ENCODE assay signal across 1 cellular context in the genomic region with DNA sequence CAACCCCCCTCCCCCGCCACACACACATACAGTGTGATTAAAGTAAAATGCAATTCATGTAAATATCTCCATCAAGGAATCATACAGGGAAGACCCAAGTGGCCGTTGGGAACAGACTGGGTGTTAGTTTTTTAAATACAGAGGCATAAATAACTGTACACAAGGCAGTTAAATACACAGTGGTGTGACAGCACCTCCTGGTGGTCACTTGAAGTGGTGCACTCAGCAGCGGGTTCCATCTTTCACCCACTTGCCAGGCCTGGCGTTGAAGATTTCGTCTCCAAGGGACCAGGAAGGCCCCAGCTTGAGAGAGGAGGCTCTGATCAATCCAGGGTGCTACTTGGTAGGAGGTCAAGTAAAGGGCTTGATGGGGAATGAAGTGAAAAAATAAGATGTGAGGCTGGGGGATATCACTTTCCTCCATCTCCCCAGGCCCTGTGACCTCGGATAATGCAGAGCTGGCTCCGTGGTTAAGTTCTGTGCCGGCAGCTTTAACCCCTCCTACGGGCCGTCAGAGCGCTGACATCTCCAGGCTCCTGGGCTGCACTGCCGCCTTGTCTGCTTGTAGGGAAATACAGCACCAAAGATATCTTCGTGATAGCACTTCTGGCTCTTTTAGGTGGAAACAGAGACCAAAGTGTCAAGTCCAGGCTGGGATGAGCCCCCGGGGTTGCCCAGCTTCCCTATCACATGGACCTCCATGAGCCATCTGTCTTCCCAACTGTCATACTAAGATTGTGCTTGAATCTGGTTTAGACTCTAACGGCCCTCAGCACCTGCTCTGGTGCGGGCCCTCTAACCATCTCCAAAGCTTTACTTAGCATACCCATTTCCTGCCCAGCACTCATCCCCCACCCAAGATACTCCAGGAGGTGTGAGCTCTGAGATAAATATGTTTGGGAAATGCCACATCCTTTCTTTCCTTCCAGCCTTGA.
A peak's percentile ranks its signal among the peaks of the same experiment; 100 is the strongest.
TF ChIP-seq lines count a peak whose summit lies in the region.

No MANE protein-coding gene starts in this region.

TF ChIP-seq in HepG2, 621 proteins besides CTCF, POLR2A, EP300 and RAD21:
- no peak for TF ChIP-seq HNRNPH1 (optimal IDR thresholded peaks at IDR 0.05; ENCODE audit: low read depth, low read length)
- no peak for TF ChIP-seq SAP130 (CRISPR knock-in tag; IDR thresholded peaks at IDR 0.05; ENCODE audit: low read depth)
- peak; percentile 78 for TF ChIP-seq STAG1 (CRISPR knock-in tag; IDR thresholded peaks at IDR 0.05)
- no peak for TF ChIP-seq PRMT3 (CRISPR knock-in tag; IDR thresholded peaks at IDR 0.05; ENCODE audit: borderline replicate concordance, low read depth)
- TF ChIP-seq MYC (CRISPR knock-in tag; IDR thresholded peaks at IDR 0.05; ENCODE audit: borderline replicate concordance), result no peak
- no peak for TF ChIP-seq FIP1L1 (IDR thresholded peaks at IDR 0.05; ENCODE audit: borderline replicate concordance, insufficient read depth, low read depth, low read length)
- TF ChIP-seq, protein P1, sequence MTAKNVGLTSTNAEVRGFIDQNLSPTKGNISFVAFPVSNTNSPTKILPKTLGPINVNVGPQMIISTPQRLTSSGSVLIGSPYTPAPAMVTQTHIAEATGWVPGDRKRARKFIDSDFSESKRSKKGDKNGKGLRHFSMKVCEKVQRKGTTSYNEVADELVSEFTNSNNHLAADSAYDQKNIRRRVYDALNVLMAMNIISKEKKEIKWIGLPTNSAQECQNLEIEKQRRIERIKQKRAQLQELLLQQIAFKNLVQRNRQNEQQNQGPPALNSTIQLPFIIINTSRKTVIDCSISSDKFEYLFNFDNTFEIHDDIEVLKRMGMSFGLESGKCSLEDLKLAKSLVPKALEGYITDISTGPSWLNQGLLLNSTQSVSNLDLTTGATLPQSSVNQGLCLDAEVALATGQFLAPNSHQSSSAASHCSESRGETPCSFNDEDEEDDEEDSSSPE (CRISPR knock-in tag; IDR thresholded peaks at IDR 0.05), result no peak
- TF ChIP-seq, protein P2, sequence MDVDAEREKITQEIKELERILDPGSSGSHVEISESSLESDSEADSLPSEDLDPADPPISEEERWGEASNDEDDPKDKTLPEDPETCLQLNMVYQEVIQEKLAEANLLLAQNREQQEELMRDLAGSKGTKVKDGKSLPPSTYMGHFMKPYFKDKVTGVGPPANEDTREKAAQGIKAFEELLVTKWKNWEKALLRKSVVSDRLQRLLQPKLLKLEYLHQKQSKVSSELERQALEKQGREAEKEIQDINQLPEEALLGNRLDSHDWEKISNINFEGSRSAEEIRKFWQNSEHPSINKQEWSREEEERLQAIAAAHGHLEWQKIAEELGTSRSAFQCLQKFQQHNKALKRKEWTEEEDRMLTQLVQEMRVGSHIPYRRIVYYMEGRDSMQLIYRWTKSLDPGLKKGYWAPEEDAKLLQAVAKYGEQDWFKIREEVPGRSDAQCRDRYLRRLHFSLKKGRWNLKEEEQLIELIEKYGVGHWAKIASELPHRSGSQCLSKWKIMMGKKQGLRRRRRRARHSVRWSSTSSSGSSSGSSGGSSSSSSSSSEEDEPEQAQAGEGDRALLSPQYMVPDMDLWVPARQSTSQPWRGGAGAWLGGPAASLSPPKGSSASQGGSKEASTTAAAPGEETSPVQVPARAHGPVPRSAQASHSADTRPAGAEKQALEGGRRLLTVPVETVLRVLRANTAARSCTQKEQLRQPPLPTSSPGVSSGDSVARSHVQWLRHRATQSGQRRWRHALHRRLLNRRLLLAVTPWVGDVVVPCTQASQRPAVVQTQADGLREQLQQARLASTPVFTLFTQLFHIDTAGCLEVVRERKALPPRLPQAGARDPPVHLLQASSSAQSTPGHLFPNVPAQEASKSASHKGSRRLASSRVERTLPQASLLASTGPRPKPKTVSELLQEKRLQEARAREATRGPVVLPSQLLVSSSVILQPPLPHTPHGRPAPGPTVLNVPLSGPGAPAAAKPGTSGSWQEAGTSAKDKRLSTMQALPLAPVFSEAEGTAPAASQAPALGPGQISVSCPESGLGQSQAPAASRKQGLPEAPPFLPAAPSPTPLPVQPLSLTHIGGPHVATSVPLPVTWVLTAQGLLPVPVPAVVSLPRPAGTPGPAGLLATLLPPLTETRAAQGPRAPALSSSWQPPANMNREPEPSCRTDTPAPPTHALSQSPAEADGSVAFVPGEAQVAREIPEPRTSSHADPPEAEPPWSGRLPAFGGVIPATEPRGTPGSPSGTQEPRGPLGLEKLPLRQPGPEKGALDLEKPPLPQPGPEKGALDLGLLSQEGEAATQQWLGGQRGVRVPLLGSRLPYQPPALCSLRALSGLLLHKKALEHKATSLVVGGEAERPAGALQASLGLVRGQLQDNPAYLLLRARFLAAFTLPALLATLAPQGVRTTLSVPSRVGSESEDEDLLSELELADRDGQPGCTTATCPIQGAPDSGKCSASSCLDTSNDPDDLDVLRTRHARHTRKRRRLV (CRISPR knock-in tag; IDR thresholded peaks at IDR 0.05), result no peak
- no peak for TF ChIP-seq ZMYM4 (CRISPR knock-in tag; IDR thresholded peaks at IDR 0.05)
- TF ChIP-seq GATAD2A (CRISPR knock-in tag; IDR thresholded peaks at IDR 0.05), result no peak
- TF ChIP-seq, protein P3, sequence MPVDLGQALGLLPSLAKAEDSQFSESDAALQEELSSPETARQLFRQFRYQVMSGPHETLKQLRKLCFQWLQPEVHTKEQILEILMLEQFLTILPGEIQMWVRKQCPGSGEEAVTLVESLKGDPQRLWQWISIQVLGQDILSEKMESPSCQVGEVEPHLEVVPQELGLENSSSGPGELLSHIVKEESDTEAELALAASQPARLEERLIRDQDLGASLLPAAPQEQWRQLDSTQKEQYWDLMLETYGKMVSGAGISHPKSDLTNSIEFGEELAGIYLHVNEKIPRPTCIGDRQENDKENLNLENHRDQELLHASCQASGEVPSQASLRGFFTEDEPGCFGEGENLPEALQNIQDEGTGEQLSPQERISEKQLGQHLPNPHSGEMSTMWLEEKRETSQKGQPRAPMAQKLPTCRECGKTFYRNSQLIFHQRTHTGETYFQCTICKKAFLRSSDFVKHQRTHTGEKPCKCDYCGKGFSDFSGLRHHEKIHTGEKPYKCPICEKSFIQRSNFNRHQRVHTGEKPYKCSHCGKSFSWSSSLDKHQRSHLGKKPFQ (CRISPR knock-in tag; IDR thresholded peaks at IDR 0.05; ENCODE audit: insufficient replicate concordance), result no peak
- TF ChIP-seq SALL1 (CRISPR knock-in tag; IDR thresholded peaks at IDR 0.05), result 0 out of 2 replicates have a peak, but pooled peaks have one; percentile 17
- no peak for TF ChIP-seq FOXA1 (IDR thresholded peaks at IDR 0.05)
- peak; percentile 53 for TF ChIP-seq FOXA1 (CRISPR knock-in tag; IDR thresholded peaks at IDR 0.05)
- peak; percentile 58; the same call in 1 of the 2 replicates for TF ChIP-seq SMC3 (IDR thresholded peaks at IDR 0.05; ENCODE audit: low read length)
TF ChIP-seq in HepG2: peak in this region for 4.
